25 cellular contexts compared by ENCODE assay signal in genomic region chr2:47772343-47772742, GRCh38.
"Had no signal": no experiment of that assay in that cellular context is flagged by ENCODE, and none has a peak within 500 bp of the region (broad histone marks: within the 10 kb centered on the region; RNA-seq: fewer than 3 reads in every experiment).

No MANE protein-coding gene starts in this region.

- H3K36me3 ChIP-seq: colonic mucosa, esophagus squamous epithelium, gastrocnemius medialis, heart right ventricle, left lung, lower lobe of right lung had no signal

- H3K27me3 ChIP-seq: colonic mucosa, esophagus squamous epithelium, gastrocnemius medialis, left lung had no signal

- H3K27me3 Mint-ChIP-seq: effector memory CD8-positive, alpha-beta T cell had no signal

- H3K9me3 Mint-ChIP-seq: effector memory CD8-positive, alpha-beta T cell had no signal

- H3K27ac ChIP-seq: colonic mucosa, esophagus squamous epithelium, gastrocnemius medialis, heart right ventricle, left lung, lower lobe of right lung had no signal

- H3K4me3 ChIP-seq: colonic mucosa, esophagus squamous epithelium, gastrocnemius medialis, heart right ventricle, left lung, lower lobe of right lung had no signal

- H3K4me1 ChIP-seq: colonic mucosa, gastrocnemius medialis, left lung, lower lobe of right lung had no signal

- H3K4me3 Mint-ChIP-seq: dendritic cell treated with granulocyte-macrophage colony-stimulating factor and Interleukin-4, amounts not matched to agents 40 ng/mL and 50 ng/mL, for 4 days; effector memory CD8-positive, alpha-beta T cell; endodermal cell had no signal

- ATAC-seq: effector memory CD8-positive, alpha-beta T cell; esophagus mucosa; gastrocnemius medialis; heart right ventricle; left cardiac atrium; left lung; left ventricle myocardium superior; lower lobe of right lung had no signal

- FAIRE-seq: endometrium, islet of Langerhans, keratinocyte had no signal

- H3K27ac Mint-ChIP-seq: dendritic cell treated with granulocyte-macrophage colony-stimulating factor and Interleukin-4, amounts not matched to agents 40 ng/mL and 50 ng/mL, for 4 days; effector memory CD8-positive, alpha-beta T cell; endodermal cell had no signal

- H3K9me3 ChIP-seq: colonic mucosa, esophagus squamous epithelium, gastrocnemius medialis, left lung, lower lobe of right lung had no signal

- DNase-seq: colonic mucosa; cortex of kidney; effector CD8-positive, alpha-beta T cell; effector memory CD8-positive, alpha-beta T cell; endodermal cell; erythroblast; esophagus squamous epithelium; foreskin fibroblast; foreskin melanocyte; gastrocnemius medialis; glutamatergic neuron; head of caudate nucleus; heart right ventricle; hippocampal formation; left cardiac atrium; left lung; left ventricle myocardium superior; lower lobe of right lung; mesendoderm; midbrain had no signal
